8 cellular contexts compared by ENCODE assay signal in genomic region chr1:183227963-183228649, GRCh38. TPM values are rescaled to one million over a fixed set of nuclear protein-coding genes. Genes with fewer than 3 reads are reported as not detected.
DNase-seq lines count a peak whose midpoint lies in the region; ATAC-seq and TF ChIP-seq lines count a peak whose summit lies in the region.

No MANE protein-coding gene starts in this region.

- no peak overlapping the region for H3K4me3 ChIP-seq in BJ (ENCODE audit: low read depth, low read length)
- H3K4me3 ChIP-seq in WERI-Rb-1 (ENCODE audit: low read depth, low read length), result no peak overlapping the region
- no peak overlapping the region for H3K4me3 ChIP-seq in epithelial cell of proximal tubule (ENCODE audit: low read depth, low read length)

- H3K27ac Mint-ChIP-seq in naive thymus-derived CD8-positive, alpha-beta T cell, result no peak overlapping the region

- H3K4me1 Mint-ChIP-seq in naive thymus-derived CD8-positive, alpha-beta T cell, result peaks cover 0 to 6% (median under 1%) of the 10 kb centered on the region in 4 donors

- TF ChIP-seq CTCF in BJ (IDR thresholded peaks at IDR 0.05; ENCODE audit: insufficient read depth, low read depth, low read length) (peak; percentile 68), WERI-Rb-1 (IDR thresholded peaks at IDR 0.05; ENCODE audit: low read depth, low read length) (peak; percentile 61), epithelial cell of proximal tubule (conservative IDR thresholded peaks at IDR 0.05; ENCODE audit: low read depth, low read length) (peak; percentile 83)

- H3K27ac ChIP-seq in WERI-Rb-1, result no peak overlapping the region

- H3K27me3 ChIP-seq in BJ (ENCODE audit: control insufficient read depth, insufficient read depth, low read length), result no peaks in the 10 kb centered on the region
- H3K27me3 ChIP-seq in WERI-Rb-1 (ENCODE audit: insufficient read depth, low read depth, severe bottlenecking), result no peaks in the 10 kb centered on the region

- H3K9me3 ChIP-seq in WERI-Rb-1 (ENCODE audit: severe bottlenecking), result no peaks in the 10 kb centered on the region

- POLR2A ChIA-PET in BJ (lab: Charles Lee), result no interaction called here
- POLR2A ChIA-PET in naive thymus-derived CD8-positive, alpha-beta T cell (lab: Charles Lee), result no interaction called here

- ATAC-seq in GM18498 (IDR thresholded peaks at IDR 0.05; ENCODE audit: unreplicated experiment) (peak; percentile 65), HG02571 (IDR thresholded peaks at IDR 0.05; ENCODE audit: unreplicated experiment) (no peak), HG03457 (IDR thresholded peaks at IDR 0.05; ENCODE audit: unreplicated experiment) (no peak)
- peak; percentile 46 for ATAC-seq in naive thymus-derived CD8-positive, alpha-beta T cell

- peak; percentile 82 for TF ChIP-seq RAD21 in Ishikawa (IDR thresholded peaks at IDR 0.05; ENCODE audit: low read depth)

- H3K36me3 ChIP-seq in BJ (ENCODE audit: control insufficient read depth, insufficient read depth, low read length) (no peaks in the 10 kb centered on the region), WERI-Rb-1 (no peaks in the 10 kb centered on the region)

- DNase-seq in BJ (ENCODE audit: low read depth) (no peak), WERI-Rb-1 (peak; percentile 34), epithelial cell of proximal tubule (ENCODE audit: low read depth) (no peak)
- DNase-seq in naive thymus-derived CD8-positive, alpha-beta T cell, result peak in 7 of 10 donors; percentile 3 to 44 (median 37)

- TF ChIP-seq EP300 in Ishikawa (IDR thresholded peaks at IDR 0.05; ENCODE audit: borderline replicate concordance), result no peak

- H3K36me3 Mint-ChIP-seq in naive thymus-derived CD8-positive, alpha-beta T cell, result no peaks in the 10 kb centered on the region

- H3K4me3 Mint-ChIP-seq in naive thymus-derived CD8-positive, alpha-beta T cell, result no peak overlapping the region

- H3K9me3 Mint-ChIP-seq in naive thymus-derived CD8-positive, alpha-beta T cell, result no peaks in the 10 kb centered on the region

- H3K27me3 Mint-ChIP-seq in naive thymus-derived CD8-positive, alpha-beta T cell, result peaks cover 0 to 11% (median 5%) of the 10 kb centered on the region in 5 donors

- CTCF ChIA-PET in BJ (lab: Yijun Ruan, JAX), result interaction anchor here (0.7 to 2.0 kb wide), 28 partner anchors 10 to 269 kb away, joined by 3 to 11 read pairs (median 4); no protein-coding TSS in a partner anchor

TF ChIP-seq in Ishikawa, 13 proteins besides CTCF, POLR2A, EP300 and RAD21:
- TF ChIP-seq EGR1 (IDR thresholded peaks at IDR 0.05), result no peak
- TF ChIP-seq MAX (IDR thresholded peaks at IDR 0.05), result no peak
- no peak for TF ChIP-seq FOXM1 (IDR thresholded peaks at IDR 0.05; ENCODE audit: borderline replicate concordance, low read depth)
- no peak for TF ChIP-seq TCF12 (IDR thresholded peaks at IDR 0.05; ENCODE audit: low read depth)
- no peak for TF ChIP-seq TEAD4 (IDR thresholded peaks at IDR 0.05)
- no peak for TF ChIP-seq CREB1 (IDR thresholded peaks at IDR 0.05; ENCODE audit: low read depth)
- TF ChIP-seq REST (IDR thresholded peaks at IDR 0.05; ENCODE audit: low read depth), result no peak
- TF ChIP-seq, protein P1, sequence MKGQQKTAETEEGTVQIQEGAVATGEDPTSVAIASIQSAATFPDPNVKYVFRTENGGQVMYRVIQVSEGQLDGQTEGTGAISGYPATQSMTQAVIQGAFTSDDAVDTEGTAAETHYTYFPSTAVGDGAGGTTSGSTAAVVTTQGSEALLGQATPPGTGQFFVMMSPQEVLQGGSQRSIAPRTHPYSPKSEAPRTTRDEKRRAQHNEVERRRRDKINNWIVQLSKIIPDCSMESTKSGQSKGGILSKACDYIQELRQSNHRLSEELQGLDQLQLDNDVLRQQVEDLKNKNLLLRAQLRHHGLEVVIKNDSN (IDR thresholded peaks at IDR 0.05), result no peak
- no peak for TF ChIP-seq NFIC (IDR thresholded peaks at IDR 0.05)
- TF ChIP-seq YY1 (IDR thresholded peaks at IDR 0.05; ENCODE audit: low read depth), result no peak
- TF ChIP-seq CEBPB (IDR thresholded peaks at IDR 0.05), result no peak

RNA-seq across cellular contexts. Expression of gene LAMC2, which starts 42.0 kb away (rescaled TPM):
- polyA plus RNA-seq in BJ (2011; rRNA removed), result 0.70 and 0.96 TPM in 2 replicates
- 0.21 and 0.85 TPM in 2 replicates for polyA minus RNA-seq in BJ (2011; rRNA and poly(A)+ RNA removed)
- total RNA-seq in epithelial cell of proximal tubule, result 255 and 382 TPM in 2 replicates
- not detected for total RNA-seq in naive thymus-derived CD8-positive, alpha-beta T cell
- not detected for polyA plus RNA-seq in naive thymus-derived CD8-positive, alpha-beta T cell

Comparison
In these comparisons a context has a peak if more than half of its experiments do, and no peak if none do; other contexts are left out.
1. DNase-seq: peak in WERI-Rb-1 (single experiment) and naive thymus-derived CD8-positive, alpha-beta T cell (7 of 10); none in BJ (single experiment) and epithelial cell of proximal tubule (single experiment).
2. ATAC-seq: peak in GM18498 (single experiment) and naive thymus-derived CD8-positive, alpha-beta T cell (2 of 2); none in HG02571 (single experiment) and HG03457 (single experiment).
3. RNA of gene LAMC2, which starts 42.0 kb away (total RNA-seq): 255 to 382 TPM in epithelial cell of proximal tubule; not detected in naive thymus-derived CD8-positive, alpha-beta T cell; every median in the first group is over 100 times any median in the second.
4. Peak in every context shown above with its lines, with median percentiles within 50 percentile points of each other: CTCF ChIP-seq.